ENCODE assay signal across 27 cellular contexts in genomic region chr2:52342458-52342857, GRCh38.
"Had no signal": no experiment of that assay in that cellular context is flagged by ENCODE, and none has a peak within 500 bp of the region (broad histone marks: within the 10 kb centered on the region; RNA-seq: fewer than 3 reads in every experiment).

No MANE protein-coding gene starts in this region.

- H3K27me3 ChIP-seq: brain microvascular endothelial cell, dorsolateral prefrontal cortex, hepatocyte, left lung, vagina had no signal

- H3K27ac ChIP-seq: brain microvascular endothelial cell, dorsolateral prefrontal cortex, epithelial cell of prostate, hepatocyte, left lung, thoracic aorta, vagina, VCaP had no signal

- H3K9me3 ChIP-seq: left lung, thoracic aorta, vagina had no signal

- H3K9me3 Mint-ChIP-seq: mesothelial cell of epicardium, type B pancreatic cell had no signal

- H3K4me1 ChIP-seq: left lung, vagina had no signal

- H3K4me3 ChIP-seq: dorsolateral prefrontal cortex, hepatocyte, left lung, lung, thoracic aorta, vagina had no signal

- H3K79me2 ChIP-seq: hepatocyte had no signal

- H3K4me2 ChIP-seq: hepatocyte had no signal

- H3K36me3 ChIP-seq: brain microvascular endothelial cell, left lung, thoracic aorta, vagina had no signal

- DNase-seq: activated CD4-positive, alpha-beta T cell treated with anti-CD3 and anti-CD28 coated beads, Interleukin-2, amount 10 ng/mL, durations not matched to agents 24 days and 14 days; activated CD8-positive, alpha-beta T cell treated with anti-CD3 and anti-CD28 coated beads, Interleukin-2, amount 10 ng/mL, durations not matched to agents 7 days and 5 days; activated gamma-delta T cell; activated naive CD4-positive, alpha-beta T cell treated with anti-CD3 and anti-CD28 coated beads, Interleukin-2, amount 50 U/mL, for 16 hours; activated naive CD8-positive, alpha-beta T cell treated with anti-CD3 and anti-CD28 coated beads, Interleukin-2, amount 50 U/mL, for 24 hours; anterior cingulate cortex; brain microvascular endothelial cell; central memory CD4-positive, alpha-beta T cell; dorsolateral prefrontal cortex; effector memory CD8-positive, alpha-beta T cell; foreskin melanocyte; immature natural killer cell; kidney glomerular epithelial cell; left lung; natural killer cell; stimulated activated CD4-positive, alpha-beta T cell treated with anti-CD3 and anti-CD28 coated beads, Interleukin-4, amount 100 ng/mL, for 24 hours; stimulated activated naive CD4-positive, alpha-beta T cell treated with Interleukin-2 at 50 U/mL for 16 hours had no signal

- H3K27ac Mint-ChIP-seq: activated CD4-positive, alpha-beta T cell treated with anti-CD3 and anti-CD28 coated beads, Interleukin-2, amount 10 ng/mL, durations not matched to agents 24 days and 14 days; activated CD8-positive, alpha-beta T cell treated with anti-CD3 and anti-CD28 coated beads, Interleukin-2, amount 10 ng/mL, durations not matched to agents 7 days and 5 days; activated naive CD8-positive, alpha-beta T cell treated with anti-CD3 and anti-CD28 coated beads, Interleukin-2, amount 50 U/mL, for 24 hours; activated T-helper 1 cell treated with anti-CD3 and anti-CD28 coated beads, Interleukin-12 subunit alpha, Interleukin-12 subunit beta, Interleukin-2, Interleukin-4 antibody, amounts not matched to agents 30 ng/mL and 10 ng/mL and 1 ng/mL, durations not matched to agents 14 hours and 24 hours and 36 hours; effector memory CD8-positive, alpha-beta T cell; immature natural killer cell; mesothelial cell of epicardium; natural killer cell; type B pancreatic cell had no signal

- H3K27me3 Mint-ChIP-seq: activated CD4-positive, alpha-beta T cell treated with anti-CD3 and anti-CD28 coated beads, Interleukin-2, amount 10 ng/mL, durations not matched to agents 24 days and 14 days; activated naive CD8-positive, alpha-beta T cell treated with anti-CD3 and anti-CD28 coated beads, Interleukin-2, amount 50 U/mL, for 24 hours; effector memory CD8-positive, alpha-beta T cell; type B pancreatic cell had no signal

- H3K36me3 Mint-ChIP-seq: immature natural killer cell, mesothelial cell of epicardium, type B pancreatic cell had no signal

- H3K4me3 Mint-ChIP-seq: activated CD4-positive, alpha-beta T cell treated with anti-CD3 and anti-CD28 coated beads, Interleukin-2, amount 10 ng/mL, durations not matched to agents 24 days and 14 days; activated CD8-positive, alpha-beta T cell treated with anti-CD3 and anti-CD28 coated beads, Interleukin-2, amount 10 ng/mL, durations not matched to agents 7 days and 5 days; activated naive CD8-positive, alpha-beta T cell treated with anti-CD3 and anti-CD28 coated beads, Interleukin-2, amount 50 U/mL, for 24 hours; activated T-helper 1 cell treated with anti-CD3 and anti-CD28 coated beads, Interleukin-12 subunit alpha, Interleukin-12 subunit beta, Interleukin-2, Interleukin-4 antibody, amounts not matched to agents 30 ng/mL and 10 ng/mL and 1 ng/mL, durations not matched to agents 14 hours and 24 hours and 36 hours; effector memory CD8-positive, alpha-beta T cell; immature natural killer cell; mesothelial cell of epicardium; natural killer cell; type B pancreatic cell had no signal

- H3K4me1 Mint-ChIP-seq: activated CD4-positive, alpha-beta T cell treated with anti-CD3 and anti-CD28 coated beads, Interleukin-2, amount 10 ng/mL, durations not matched to agents 24 days and 14 days; activated naive CD8-positive, alpha-beta T cell treated with anti-CD3 and anti-CD28 coated beads, Interleukin-2, amount 50 U/mL, for 24 hours; immature natural killer cell; natural killer cell had no signal

- H2AFZ ChIP-seq: hepatocyte had no signal

- ATAC-seq: activated CD4-positive, CD25-positive, alpha-beta regulatory T cell treated with anti-CD3 and anti-CD28 coated beads, Interleukin-2, amount 50 U/mL, for 24 hours; activated CD8-positive, alpha-beta T cell treated with anti-CD3 and anti-CD28 coated beads, Interleukin-2, amount 10 ng/mL, durations not matched to agents 7 days and 5 days; activated naive CD8-positive, alpha-beta T cell treated with anti-CD3 and anti-CD28 coated beads, Interleukin-2, amount 50 U/mL, for 24 hours; effector memory CD8-positive, alpha-beta T cell; left lung; natural killer cell had no signal
